8 cellular contexts compared by ENCODE assay signal in the genomic region with DNA sequence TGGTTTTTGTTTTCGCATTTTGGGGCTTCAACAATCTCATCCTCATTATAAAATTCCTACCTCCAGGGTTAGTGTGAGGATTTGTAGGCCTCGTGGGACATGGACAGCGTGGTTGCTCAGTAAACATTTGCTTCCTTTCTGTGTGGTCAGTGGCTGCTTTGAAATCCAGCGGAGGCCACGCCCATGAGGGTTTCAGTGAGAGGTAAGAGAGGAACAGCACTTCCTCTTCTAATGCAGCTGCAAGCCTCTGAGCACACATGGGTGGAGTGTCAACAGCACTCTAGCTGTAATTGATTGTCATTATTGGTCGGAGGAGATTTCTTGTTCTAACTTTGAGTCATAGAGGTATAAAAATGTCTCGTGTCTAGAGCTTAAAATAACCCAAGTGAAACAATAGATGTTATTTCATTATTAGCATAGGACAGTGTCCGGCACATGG. TPM values are rescaled to one million over a fixed set of nuclear protein-coding genes. Genes with fewer than 3 reads are reported as not detected.
DNase-seq lines count a peak whose midpoint lies in the region; FAIRE-seq and TF ChIP-seq lines count a peak whose summit lies in the region.

No MANE protein-coding gene starts in this region.

- no peaks in the 10 kb centered on the region for H3K36me3 ChIP-seq in small intestine (ENCODE audit: control insufficient read depth in 2 of 2, insufficient read depth in 2 of 2, low read length in 2 of 2)

- H3K79me2 ChIP-seq in H9 (ENCODE audit: insufficient read depth, low read length) = no peaks in the 10 kb centered on the region

- no CpG with 5 or more reads among the region's 8 CpGs for WGBS in H9 (ENCODE audit: extremely low coverage, insufficient read length, low lambda C conversion rate)
- 18 to 32% (median 18%) methylated on average over 8 of the region's 8 CpGs for WGBS in small intestine, 3 donors

- peak; percentile 14 to 59 for DNase-seq in NCI-H2081 (lab: John Stamatoyannopoulos, UW)
- no peak for DNase-seq in NCI-H2081 treated with DMSO at 0.1 percent for 48 hours (lab: John Stamatoyannopoulos, UW)
- DNase-seq in H9 = peak; percentile 67
- DNase-seq in KG1 (lab: John Stamatoyannopoulos, UW) = peak; percentile 80
- peak; percentile 87 for DNase-seq in SKM-1 (lab: John Stamatoyannopoulos, UW; ENCODE audit: unreplicated experiment)
- DNase-seq in germinal center (ENCODE audit: low spot score) = peak; percentile 53
- peak; percentile 85 for DNase-seq in small intestine
- no peak for DNase-seq in effector CD8-positive, alpha-beta T cell (lab: John Stamatoyannopoulos, UW)

- H2AFZ ChIP-seq in H9 (ENCODE audit: low read length) = no peak overlapping the region

- no peak for FAIRE-seq in small intestine (lab: Jason Lieb, UNC)

- H2BK120ac ChIP-seq in H9 (ENCODE audit: low read depth, low read length, poor library complexity, severe bottlenecking) = no peak overlapping the region

- no peaks in the 10 kb centered on the region for H3K79me1 ChIP-seq in H9 (ENCODE audit: insufficient read depth, low read depth, low read length, poor library complexity, severe bottlenecking)

- no peak overlapping the region for H4K8ac ChIP-seq in H9 (replicated peaks; ENCODE audit: insufficient read length, low read depth, low read length)

- no peak overlapping the region for H2BK20ac ChIP-seq in H9 (ENCODE audit: low read depth, low read length, poor library complexity, severe bottlenecking)

- no peak overlapping the region for H3K27ac ChIP-seq in H9 (ENCODE audit: insufficient read length, low read depth, low read length)
- peak overlapping the region in 1 of 2 donors; percentile 48 for H3K27ac ChIP-seq in small intestine (ENCODE audit: low read depth in 1 of 2, low read length in 1 of 2)

- H3K18ac ChIP-seq in H9 (ENCODE audit: insufficient read length, low read depth, low read length) = no peak overlapping the region

- no peak for TF ChIP-seq CTCF in H9 (conservative IDR thresholded peaks at IDR 0.05)

- no peaks in the 10 kb centered on the region for H3K27me3 Mint-ChIP-seq in H9 (ENCODE audit: low read depth)

- H3K14ac ChIP-seq in H9 (ENCODE audit: insufficient read depth, low read length) = no peak overlapping the region; the same call in 1 of the 2 replicates

- no peak overlapping the region for H2BK12ac ChIP-seq in H9 (ENCODE audit: insufficient read length, low read depth, low read length)

- no peak overlapping the region for H2AK5ac ChIP-seq in H9 (ENCODE audit: insufficient read length, low read length)

- H2BK5ac ChIP-seq in H9 (ENCODE audit: insufficient read length, low read length) = no peak overlapping the region

- peak overlapping the region in 2 of 3 experiments; percentile 80; a peak in 3 of 7 replicates for H3K27ac Mint-ChIP-seq in H9

- no peak overlapping the region for H3K4ac ChIP-seq in H9 (ENCODE audit: low read depth, low read length)

- H2BK15ac ChIP-seq in H9 (ENCODE audit: low read depth, low read length) = no peak overlapping the region

- H3K4me1 ChIP-seq in H9 (ENCODE audit: insufficient read depth, low read length) (peaks cover 3% of the 10 kb centered on the region), small intestine (ENCODE audit: control insufficient read depth in 2 of 2, insufficient read depth in 1 of 2, low read depth in 1 of 2, low read length in 1 of 2) (no peaks in the 10 kb centered on the region)

- peaks cover 42% of the 10 kb centered on the region in 2 experiments for H3K4me1 Mint-ChIP-seq in H9

- H4K91ac ChIP-seq in H9 (ENCODE audit: insufficient read length, low read depth, low read length) = no peak overlapping the region

- no peaks in the 10 kb centered on the region for H3K9me3 Mint-ChIP-seq in H9

- no peak overlapping the region for H3K9ac ChIP-seq in H9 (ENCODE audit: extremely low read depth, insufficient read length, low read length)

- H3K56ac ChIP-seq in H9 (ENCODE audit: insufficient read length, low read depth, low read length) = no peak overlapping the region

- H3K27me3 ChIP-seq in H9 (ENCODE audit: insufficient read depth, low read length) (no peaks in the 10 kb centered on the region), small intestine (ENCODE audit: control insufficient read depth in 2 of 2, insufficient read depth in 2 of 2, low read length in 2 of 2) (no peaks in the 10 kb centered on the region)

- H3K4me2 ChIP-seq in H9 (ENCODE audit: insufficient read depth, insufficient read length, low read length) = no peak overlapping the region

- H3K4me3 ChIP-seq in small intestine (ENCODE audit: low read depth in 1 of 2, low read length in 2 of 2) = no peak overlapping the region

- H3K4me3 Mint-ChIP-seq in H9 = no peak overlapping the region

- no peak overlapping the region for H3K23ac ChIP-seq in H9 (ENCODE audit: insufficient read length, low read depth, low read length)

- no peak overlapping the region for H3T11ph ChIP-seq in H9 (ENCODE audit: low read length)

- no peak overlapping the region for H4K5ac ChIP-seq in H9 (ENCODE audit: insufficient read length, low read depth, low read length)

- H4K20me1 ChIP-seq in H9 (ENCODE audit: control insufficient read depth, insufficient read depth, insufficient read length) = no peaks in the 10 kb centered on the region

- no peaks in the 10 kb centered on the region; a peak in 1 of 7 replicates for H3K36me3 Mint-ChIP-seq in H9 (ENCODE audit: insufficient read depth in 1 of 3, low read depth in 3 of 3)

- no peaks in the 10 kb centered on the region for H3K23me2 ChIP-seq in H9 (ENCODE audit: insufficient read length, low read depth, low read length, poor library complexity, severe bottlenecking)

- H3K9me3 ChIP-seq in H9 (ENCODE audit: control insufficient read depth, low read depth, low read length) (no peaks in the 10 kb centered on the region), small intestine (ENCODE audit: control insufficient read depth, low read depth) (no peaks in the 10 kb centered on the region)

RNA-seq across cellular contexts. Expression of a gene that starts 6.0 kb away (rescaled TPM):
- 35.5 and 39.1 TPM in 2 replicates for total RNA-seq in H9 (2021)
- polyA plus RNA-seq in small intestine = 10 to 100 TPM in 2 of 3 donors, 1 to 10 TPM in 1; 4.3 to 17.0 (median 14.3) TPM

Comparison
In these comparisons a context has a peak if more than half of its experiments do, and no peak if none do; other contexts are left out.
1. DNase-seq: peak in NCI-H2081 (2 of 2), H9 (single experiment), KG1 (single experiment), SKM-1 (single experiment), germinal center (single experiment) and small intestine (single experiment); none in NCI-H2081 treated with DMSO at 0.1 percent for 48 hours (single experiment) and effector CD8-positive, alpha-beta T cell (single experiment).